In genomic region chr1:242764161-242764560, GRCh38 we compare ENCODE assay signal across 19 cellular contexts.
DNase-seq lines count a peak whose midpoint lies in the region; ATAC-seq and TF ChIP-seq lines count a peak whose summit lies in the region.
"Had no signal": no experiment of that assay in that cellular context is flagged by ENCODE, and none has a peak within 500 bp of the region (broad histone marks: within the 10 kb centered on the region; RNA-seq: fewer than 3 reads in every experiment).

No MANE protein-coding gene starts in this region.

- no peaks in the 10 kb centered on the region for H3K36me3 ChIP-seq in smooth muscle cell (ENCODE audit: low read depth)
- H3K36me3 ChIP-seq: BE2C had no signal

- no peaks in the 10 kb centered on the region for H4K20me1 ChIP-seq in smooth muscle cell (ENCODE audit: low read depth)

- H3K4me1 ChIP-seq in smooth muscle cell (ENCODE audit: low read depth): no peaks in the 10 kb centered on the region
- H3K4me1 ChIP-seq: A549, BE2C had no signal

- DNase-seq in M059J (ENCODE audit: low read depth) (peak; percentile 3), astrocyte of the hippocampus (ENCODE audit: low read depth, low spot score) (peak; percentile 19), myocyte (ENCODE audit: low read depth) (peak; percentile 66), smooth muscle cell (lab: John Stamatoyannopoulos, UW; ENCODE audit: unreplicated experiment) (no peak), ecto neural progenitor cell (ENCODE audit: low spot score) (no peak), left lobe of liver (ENCODE audit: low spot score) (no peak), GDM1 (lab: John Stamatoyannopoulos, UW) (no peak)
- DNase-seq: BE2C; CD8-positive, alpha-beta T cell; COR-L47; DMS153; DMS79 treated with DMSO at 0.1 percent for 48 hours; GF-D8; GOT3; H9 had no signal

- H3K9ac ChIP-seq in smooth muscle cell (ENCODE audit: low read depth): peak overlapping the region; percentile 71

- H3F3A ChIP-seq in smooth muscle cell (ENCODE audit: low read depth): no peaks in the 10 kb centered on the region

- H3K4me2 ChIP-seq in smooth muscle cell: peak overlapping the region; percentile 46
- H3K4me2 ChIP-seq: A549 had no signal

- H2AFZ ChIP-seq in smooth muscle cell (ENCODE audit: low read depth): no peak overlapping the region

- no peak for ATAC-seq in left lobe of liver
- no peak for ATAC-seq in GM19395 (IDR thresholded peaks at IDR 0.05; ENCODE audit: unreplicated experiment)
- ATAC-seq: A549; CD8-positive, alpha-beta T cell; HepG2 had no signal

- H3K4me3 ChIP-seq in smooth muscle cell: no peak overlapping the region
- H3K4me3 ChIP-seq: A549 had no signal

- H3K27me3 ChIP-seq in smooth muscle cell (ENCODE audit: low read depth): no peaks in the 10 kb centered on the region
- H3K27me3 ChIP-seq: BE2C had no signal

- TF ChIP-seq CTCF in smooth muscle cell (IDR thresholded peaks at IDR 0.05; ENCODE audit: borderline replicate concordance, insufficient read depth, poor library complexity, severe bottlenecking): no peak

- 25% methylated on average over 1 of the region's 1 CpG for WGBS in smooth muscle cell (ENCODE audit: low lambda C conversion rate)

- H3K9me3 ChIP-seq in smooth muscle cell (replicated peaks; ENCODE audit: low read depth): no peaks in the 10 kb centered on the region
- H3K9me3 ChIP-seq: BE2C had no signal

- no peaks in the 10 kb centered on the region for H3K79me2 ChIP-seq in smooth muscle cell (ENCODE audit: low read depth)

- H3K27ac ChIP-seq in smooth muscle cell (ENCODE audit: low read depth): peak overlapping the region; percentile 97
- H3K27ac ChIP-seq: A549, C4-2B had no signal

Comparison
In these comparisons a context has a peak if more than half of its experiments do, and no peak if none do; other contexts are left out.
1. DNase-seq: peak in M059J (single experiment), astrocyte of the hippocampus (single experiment) and myocyte (single experiment); none in smooth muscle cell (single experiment), ecto neural progenitor cell (single experiment), left lobe of liver (single experiment) and GDM1 (single experiment).